In genomic region chr16:69890891-69891282, GRCh38 we compare ENCODE assay signal across 9 cellular contexts.
DNase-seq lines count a peak whose midpoint lies in the region; TF ChIP-seq lines count a peak whose summit lies in the region.
"Had no signal": no experiment of that assay in that cellular context is flagged by ENCODE, and none has a peak within 500 bp of the region (broad histone marks: within the 10 kb centered on the region; RNA-seq: fewer than 3 reads in every experiment).

No MANE protein-coding gene starts in this region.

- H3K4me1 ChIP-seq in effector memory CD4-positive, alpha-beta T cell (ENCODE audit: control insufficient read depth, insufficient read depth, low read length, poor library complexity, severe bottlenecking): no peaks in the 10 kb centered on the region

- H3K27me3 Mint-ChIP-seq in glutamatergic neuron (ENCODE audit: unreplicated experiment) (peaks cover 2% of the 10 kb centered on the region), neural crest cell (ENCODE audit: low read depth) (no peaks in the 10 kb centered on the region), type B pancreatic cell (peaks cover 6% of the 10 kb centered on the region)

- H3K4me3 Mint-ChIP-seq in glutamatergic neuron (ENCODE audit: unreplicated experiment): no peak overlapping the region
- H3K4me3 Mint-ChIP-seq in neural crest cell: peak overlapping the region; percentile 79
- H3K4me3 Mint-ChIP-seq in type B pancreatic cell: peak overlapping the region; percentile 61
- H3K4me3 Mint-ChIP-seq: activated T-cell treated with anti-CD3 and anti-CD28 coated beads, Interleukin-2, amount 50 U/mL, for 4 hours had no signal

- no peak overlapping the region for H3K4me3 ChIP-seq in effector memory CD4-positive, alpha-beta T cell (ENCODE audit: insufficient read depth, low read depth, low read length, poor library complexity, severe bottlenecking)

- H3K27ac Mint-ChIP-seq in glutamatergic neuron (ENCODE audit: unreplicated experiment) (peak overlapping the region; percentile 91), neural crest cell (ENCODE audit: unreplicated experiment) (peak overlapping the region; percentile 99), type B pancreatic cell (peak overlapping the region; percentile 79)

- H3K4me1 Mint-ChIP-seq in glutamatergic neuron (ENCODE audit: low read depth, unreplicated experiment) (peaks cover 29% of the 10 kb centered on the region), neural crest cell (peaks cover 65% of the 10 kb centered on the region), type B pancreatic cell (ENCODE audit: unreplicated experiment) (peaks cover 38% of the 10 kb centered on the region)

- peak; percentile 12 for DNase-seq in NCI-H2107 treated with DMSO at 0.1 percent for 48 hours (lab: John Stamatoyannopoulos, UW; ENCODE audit: unreplicated experiment)
- no peak for DNase-seq in NCI-H2107 (lab: John Stamatoyannopoulos, UW)
- DNase-seq in glutamatergic neuron: no peak
- DNase-seq in neural crest cell (ENCODE audit: low read depth, low spot score): no peak
- no peak for DNase-seq in type B pancreatic cell (ENCODE audit: extremely low spot score, unreplicated experiment)
- DNase-seq in effector memory CD4-positive, alpha-beta T cell: no peak
- DNase-seq in effector CD4-positive, alpha-beta T cell: no peak
- no peak for DNase-seq in OCI-M1 (lab: John Stamatoyannopoulos, UW)
- DNase-seq: activated T-cell treated with anti-CD3 and anti-CD28 coated beads, Interleukin-2, amount 50 U/mL, for 4 hours had no signal

- H3K36me3 ChIP-seq in effector memory CD4-positive, alpha-beta T cell (ENCODE audit: control insufficient read depth, insufficient read depth, low read length): peaks cover 20% of the 10 kb centered on the region

- no peak overlapping the region for H3K27ac ChIP-seq in effector memory CD4-positive, alpha-beta T cell (ENCODE audit: insufficient read depth, low read length, poor library complexity, severe bottlenecking)

- no peaks in the 10 kb centered on the region for H3K27me3 ChIP-seq in effector memory CD4-positive, alpha-beta T cell (replicated peaks; ENCODE audit: control insufficient read depth, insufficient read depth, low read length, poor library complexity, severe bottlenecking)

- no peak for TF ChIP-seq CTCF in glutamatergic neuron (IDR thresholded peaks at IDR 0.05; ENCODE audit: partially characterized antibody, unreplicated experiment)
- no peak for TF ChIP-seq CTCF in neural crest cell (conservative IDR thresholded peaks at IDR 0.05)
- no peak for TF ChIP-seq CTCF in type B pancreatic cell (conservative IDR thresholded peaks at IDR 0.05)

- H3K36me3 Mint-ChIP-seq in glutamatergic neuron (ENCODE audit: unreplicated experiment) (no peaks in the 10 kb centered on the region), neural crest cell (ENCODE audit: low read depth) (peaks cover 18% of the 10 kb centered on the region), type B pancreatic cell (peaks cover 15% of the 10 kb centered on the region)

- no peaks in the 10 kb centered on the region for H3K9me3 Mint-ChIP-seq in glutamatergic neuron (ENCODE audit: unreplicated experiment)
- H3K9me3 Mint-ChIP-seq in neural crest cell: peaks cover 3% of the 10 kb centered on the region
- no peaks in the 10 kb centered on the region for H3K9me3 Mint-ChIP-seq in type B pancreatic cell
- H3K9me3 Mint-ChIP-seq: activated T-cell treated with anti-CD3 and anti-CD28 coated beads, Interleukin-2, amount 50 U/mL, for 4 hours had no signal

- H3K9me3 ChIP-seq in effector memory CD4-positive, alpha-beta T cell (ENCODE audit: control insufficient read depth, low read length): no peaks in the 10 kb centered on the region
